8 cellular contexts compared by ENCODE assay signal in genomic region chr14:93984987-93985410, GRCh38. TPM values are rescaled to one million over a fixed set of nuclear protein-coding genes. Genes with fewer than 3 reads are reported as not detected.
A peak's percentile ranks its signal among the peaks of the same experiment; 100 is the strongest.
DNase-seq lines count a peak whose midpoint lies in the region; ATAC-seq and TF ChIP-seq lines count a peak whose summit lies in the region.

No MANE protein-coding gene starts in this region.

- H3K27me3 Mint-ChIP-seq in activated B cell treated with CpG ODN at 0.5 μM for 24 hours = peaks cover 38% of the 10 kb centered on the region
- no peaks in the 10 kb centered on the region for H3K27me3 Mint-ChIP-seq in activated naive CD4-positive, alpha-beta T cell treated with anti-CD3 and anti-CD28 coated beads for 36 hours (ENCODE audit: low read depth)
- H3K27me3 Mint-ChIP-seq in activated T-helper 1 cell treated with anti-CD3 and anti-CD28 coated beads, Interleukin-12 subunit alpha, Interleukin-12 subunit beta, Interleukin-2, Interleukin-4 antibody, amounts not matched to agents 30 ng/mL and 10 ng/mL and 1 ng/mL, durations not matched to agents 14 hours and 24 hours and 36 hours (ENCODE audit: insufficient read depth) = peaks cover 2% of the 10 kb centered on the region

- H3K36me3 Mint-ChIP-seq in activated B cell treated with CpG ODN at 0.5 μM for 24 hours (ENCODE audit: low read depth) = no peaks in the 10 kb centered on the region
- no peaks in the 10 kb centered on the region for H3K36me3 Mint-ChIP-seq in activated naive CD4-positive, alpha-beta T cell treated with anti-CD3 and anti-CD28 coated beads for 36 hours (ENCODE audit: low read depth)
- H3K36me3 Mint-ChIP-seq in activated T-helper 1 cell treated with anti-CD3 and anti-CD28 coated beads, Interleukin-12 subunit alpha, Interleukin-12 subunit beta, Interleukin-2, Interleukin-4 antibody, amounts not matched to agents 30 ng/mL and 10 ng/mL and 1 ng/mL, durations not matched to agents 14 hours and 24 hours and 36 hours (ENCODE audit: low read depth) = peaks cover 6% of the 10 kb centered on the region

- no peak overlapping the region for H3K27ac ChIP-seq in coronary artery

- ATAC-seq in Right ventricle myocardium superior (ENCODE audit: poor library complexity) (peak; percentile 22), activated B cell treated with CpG ODN at 0.5 μM for 24 hours (ENCODE audit: low read depth) (peak; percentile 47), HG03039 (IDR thresholded peaks at IDR 0.05; ENCODE audit: unreplicated experiment) (no peak)

- CTCF ChIA-PET in activated B cell treated with CpG ODN at 0.5 μM for 24 hours (lab: Charles Lee) = interaction anchor here (0.9 to 1.3 kb wide), 3 partner anchors 14 to 45 kb away, joined by 3 to 4 read pairs (median 4); no protein-coding TSS in a partner anchor
- CTCF ChIA-PET in activated naive CD4-positive, alpha-beta T cell treated with anti-CD3 and anti-CD28 coated beads for 36 hours (lab: Charles Lee) = interaction anchor here (1.0 to 3.9 kb wide), 4 partner anchors 10 to 51 kb away, joined by 3 to 24 read pairs (median 4); no protein-coding TSS in a partner anchor

- no peaks in the 10 kb centered on the region for H3K9me3 Mint-ChIP-seq in activated B cell treated with CpG ODN at 0.5 μM for 24 hours
- H3K9me3 Mint-ChIP-seq in activated naive CD4-positive, alpha-beta T cell treated with anti-CD3 and anti-CD28 coated beads for 36 hours = no peaks in the 10 kb centered on the region
- H3K9me3 Mint-ChIP-seq in activated T-helper 1 cell treated with anti-CD3 and anti-CD28 coated beads, Interleukin-12 subunit alpha, Interleukin-12 subunit beta, Interleukin-2, Interleukin-4 antibody, amounts not matched to agents 30 ng/mL and 10 ng/mL and 1 ng/mL, durations not matched to agents 14 hours and 24 hours and 36 hours = no peaks in the 10 kb centered on the region

- POLR2A ChIA-PET in activated B cell treated with CpG ODN at 0.5 μM for 24 hours (lab: Charles Lee) = interaction anchor here (0.7 kb wide), 1 partner anchor 40 kb away, joined by 4 read pairs; no protein-coding TSS in a partner anchor

- TF ChIP-seq CTCF in activated B cell treated with CpG ODN at 0.5 μM for 24 hours (IDR thresholded peaks at IDR 0.05) (no peak), coronary artery (IDR thresholded peaks at IDR 0.05) (no peak)

- DNase-seq in Right ventricle myocardium superior = peak; percentile 54
- DNase-seq in cardiac septum (ENCODE audit: low spot score) = no peak
- no peak for DNase-seq in activated B cell treated with CpG ODN at 0.5 μM for 24 hours
- DNase-seq in inferior parietal cortex (ENCODE audit: extremely low spot score) = peak; percentile 75
- no peak for DNase-seq in coronary artery (ENCODE audit: low spot score)
- DNase-seq in activated naive CD4-positive, alpha-beta T cell treated with anti-CD3 and anti-CD28 coated beads for 36 hours = no peak
- DNase-seq in activated T-helper 1 cell treated with anti-CD3 and anti-CD28 coated beads, Interleukin-12 subunit alpha, Interleukin-12 subunit beta, Interleukin-2, Interleukin-4 antibody, amounts not matched to agents 30 ng/mL and 10 ng/mL and 1 ng/mL, durations not matched to agents 14 hours and 24 hours and 36 hours (ENCODE audit: low spot score) = no peak

- H3K4me1 Mint-ChIP-seq in activated B cell treated with CpG ODN at 0.5 μM for 24 hours = peaks cover 7% of the 10 kb centered on the region
- H3K4me1 Mint-ChIP-seq in activated naive CD4-positive, alpha-beta T cell treated with anti-CD3 and anti-CD28 coated beads for 36 hours (ENCODE audit: low read depth) = peaks cover 10% of the 10 kb centered on the region
- H3K4me1 Mint-ChIP-seq in activated T-helper 1 cell treated with anti-CD3 and anti-CD28 coated beads, Interleukin-12 subunit alpha, Interleukin-12 subunit beta, Interleukin-2, Interleukin-4 antibody, amounts not matched to agents 30 ng/mL and 10 ng/mL and 1 ng/mL, durations not matched to agents 14 hours and 24 hours and 36 hours (ENCODE audit: low read depth) = peaks cover 23% of the 10 kb centered on the region

- intact Hi-C loops in Right ventricle myocardium superior (cut with DNase I) (no loop called here), cardiac septum (cut with DNase I) (no loop called here), activated B cell treated with CpG ODN at 0.5 μM for 24 hours (cut with micrococcal nuclease) (no loop called here)
- intact Hi-C loops in activated naive CD4-positive, alpha-beta T cell treated with anti-CD3 and anti-CD28 coated beads for 36 hours (cut with micrococcal nuclease) = no loop called here
- intact Hi-C loops in activated T-helper 1 cell treated with anti-CD3 and anti-CD28 coated beads, Interleukin-12 subunit alpha, Interleukin-12 subunit beta, Interleukin-2, Interleukin-4 antibody, amounts not matched to agents 30 ng/mL and 10 ng/mL and 1 ng/mL, durations not matched to agents 14 hours and 24 hours and 36 hours (cut with micrococcal nuclease) = no loop called here

- no peak overlapping the region for H3K27ac Mint-ChIP-seq in activated B cell treated with CpG ODN at 0.5 μM for 24 hours
- no peak overlapping the region for H3K27ac Mint-ChIP-seq in activated naive CD4-positive, alpha-beta T cell treated with anti-CD3 and anti-CD28 coated beads for 36 hours
- H3K27ac Mint-ChIP-seq in activated T-helper 1 cell treated with anti-CD3 and anti-CD28 coated beads, Interleukin-12 subunit alpha, Interleukin-12 subunit beta, Interleukin-2, Interleukin-4 antibody, amounts not matched to agents 30 ng/mL and 10 ng/mL and 1 ng/mL, durations not matched to agents 14 hours and 24 hours and 36 hours = no peak overlapping the region

- H3K4me3 Mint-ChIP-seq in activated B cell treated with CpG ODN at 0.5 μM for 24 hours = no peak overlapping the region
- no peak overlapping the region for H3K4me3 Mint-ChIP-seq in activated naive CD4-positive, alpha-beta T cell treated with anti-CD3 and anti-CD28 coated beads for 36 hours
- no peak overlapping the region for H3K4me3 Mint-ChIP-seq in activated T-helper 1 cell treated with anti-CD3 and anti-CD28 coated beads, Interleukin-12 subunit alpha, Interleukin-12 subunit beta, Interleukin-2, Interleukin-4 antibody, amounts not matched to agents 30 ng/mL and 10 ng/mL and 1 ng/mL, durations not matched to agents 14 hours and 24 hours and 36 hours

- no peak overlapping the region for H3K4me3 ChIP-seq in coronary artery

RNA-seq across cellular contexts. Expression of gene ASB2, which starts 8.6 kb away (rescaled TPM):
- 297 TPM for total RNA-seq in Right ventricle myocardium superior
- total RNA-seq in cardiac septum = 156 TPM
- total RNA-seq in activated B cell treated with CpG ODN at 0.5 μM for 24 hours = 2.7 and 3.1 TPM in 2 replicates
- total RNA-seq in activated naive CD4-positive, alpha-beta T cell treated with anti-CD3 and anti-CD28 coated beads for 36 hours = 1 to 10 TPM; 2.4 to 2.5 TPM
- total RNA-seq in activated T-helper 1 cell treated with anti-CD3 and anti-CD28 coated beads, Interleukin-12 subunit alpha, Interleukin-12 subunit beta, Interleukin-2, Interleukin-4 antibody, amounts not matched to agents 30 ng/mL and 10 ng/mL and 1 ng/mL, durations not matched to agents 14 hours and 24 hours and 36 hours = 21.1 and 23.4 TPM in 2 replicates

RNA-seq across cellular contexts. Expression of gene CCDC197, which starts 12.1 kb away (rescaled TPM):
- total RNA-seq in Right ventricle myocardium superior = 1.3 TPM
- total RNA-seq in cardiac septum = 3.4 TPM
- total RNA-seq in activated B cell treated with CpG ODN at 0.5 μM for 24 hours = not detected in 2 replicates
- total RNA-seq in activated naive CD4-positive, alpha-beta T cell treated with anti-CD3 and anti-CD28 coated beads for 36 hours = not detected
- total RNA-seq in activated T-helper 1 cell treated with anti-CD3 and anti-CD28 coated beads, Interleukin-12 subunit alpha, Interleukin-12 subunit beta, Interleukin-2, Interleukin-4 antibody, amounts not matched to agents 30 ng/mL and 10 ng/mL and 1 ng/mL, durations not matched to agents 14 hours and 24 hours and 36 hours = 0.13 TPM in 1 of 2 replicates, not detected in the other

RNA-seq across cellular contexts. Expression of gene OTUB2, which starts 41.1 kb away (rescaled TPM):
- total RNA-seq in Right ventricle myocardium superior = 0.56 TPM
- total RNA-seq in cardiac septum = 0.30 TPM
- total RNA-seq in activated B cell treated with CpG ODN at 0.5 μM for 24 hours = 0.12 TPM in 1 of 2 replicates, not detected in the other
- total RNA-seq in activated naive CD4-positive, alpha-beta T cell treated with anti-CD3 and anti-CD28 coated beads for 36 hours = 1 to 10 TPM; 1.6 to 1.7 TPM
- 1.5 TPM in 2 replicates for total RNA-seq in activated T-helper 1 cell treated with anti-CD3 and anti-CD28 coated beads, Interleukin-12 subunit alpha, Interleukin-12 subunit beta, Interleukin-2, Interleukin-4 antibody, amounts not matched to agents 30 ng/mL and 10 ng/mL and 1 ng/mL, durations not matched to agents 14 hours and 24 hours and 36 hours

RNA-seq across cellular contexts. Expression of gene FAM181A, which starts 57.9 kb away (rescaled TPM):
- total RNA-seq in Right ventricle myocardium superior (not detected), cardiac septum (not detected), activated B cell treated with CpG ODN at 0.5 μM for 24 hours (not detected in 2 replicates)
- not detected for total RNA-seq in activated naive CD4-positive, alpha-beta T cell treated with anti-CD3 and anti-CD28 coated beads for 36 hours
- total RNA-seq in activated T-helper 1 cell treated with anti-CD3 and anti-CD28 coated beads, Interleukin-12 subunit alpha, Interleukin-12 subunit beta, Interleukin-2, Interleukin-4 antibody, amounts not matched to agents 30 ng/mL and 10 ng/mL and 1 ng/mL, durations not matched to agents 14 hours and 24 hours and 36 hours = not detected in 2 replicates

Comparison
In these comparisons a context has a peak if more than half of its experiments do, and no peak if none do; other contexts are left out.
1. DNase-seq: peak in Right ventricle myocardium superior (single experiment) and inferior parietal cortex (single experiment); none in cardiac septum (single experiment), activated B cell treated with CpG ODN at 0.5 μM for 24 hours (single experiment), coronary artery (single experiment), activated naive CD4-positive, alpha-beta T cell treated with anti-CD3 and anti-CD28 coated beads for 36 hours (single experiment) and activated T-helper 1 cell treated with anti-CD3 and anti-CD28 coated beads, Interleukin-12 subunit alpha, Interleukin-12 subunit beta, Interleukin-2, Interleukin-4 antibody, amounts not matched to agents 30 ng/mL and 10 ng/mL and 1 ng/mL, durations not matched to agents 14 hours and 24 hours and 36 hours (single experiment).